25 cellular contexts compared by ENCODE assay signal in genomic region chr1:229600229-229600628, GRCh38. TPM values are rescaled to one million over a fixed set of nuclear protein-coding genes. Genes with fewer than 3 reads are reported as not detected.
A peak's percentile ranks its signal among the peaks of the same experiment; 100 is the strongest.
DNase-seq lines count a peak whose midpoint lies in the region; ATAC-seq, FAIRE-seq and TF ChIP-seq lines count a peak whose summit lies in the region.
"Had no signal": no experiment of that assay in that cellular context is flagged by ENCODE, and none has a peak within 500 bp of the region (broad histone marks: within the 10 kb centered on the region; RNA-seq: fewer than 3 reads in every experiment).

No MANE protein-coding gene starts in this region.

- no peaks in the 10 kb centered on the region for H3K9me3 Mint-ChIP-seq in activated CD4-positive, alpha-beta T cell treated with anti-CD3 and anti-CD28 coated beads for 36 hours (ENCODE audit: low read depth)
- H3K9me3 Mint-ChIP-seq in activated T-helper 17 cell treated with anti-CD3 and anti-CD28 coated beads, Interleukin-2, amount 50 U/mL, for 72 hours: no peaks in the 10 kb centered on the region
- H3K9me3 Mint-ChIP-seq: CD14-positive monocyte had no signal

- peaks cover 7 to 42% of the 10 kb centered on the region in 2 donors for H3K36me3 ChIP-seq in gastroesophageal sphincter
- H3K36me3 ChIP-seq in BE2C: peaks cover 52% of the 10 kb centered on the region

- H3K4me3 Mint-ChIP-seq in activated CD4-positive, alpha-beta T cell treated with anti-CD3 and anti-CD28 coated beads for 36 hours: no peak overlapping the region
- H3K4me3 Mint-ChIP-seq in activated T-helper 17 cell treated with anti-CD3 and anti-CD28 coated beads, Interleukin-2, amount 50 U/mL, for 72 hours: no peak overlapping the region
- H3K4me3 Mint-ChIP-seq: B cell, CD14-positive monocyte had no signal

- no peaks in the 10 kb centered on the region for H3K27me3 Mint-ChIP-seq in activated CD4-positive, alpha-beta T cell treated with anti-CD3 and anti-CD28 coated beads for 36 hours
- no peaks in the 10 kb centered on the region for H3K27me3 Mint-ChIP-seq in activated T-helper 17 cell treated with anti-CD3 and anti-CD28 coated beads, Interleukin-2, amount 50 U/mL, for 72 hours
- H3K27me3 Mint-ChIP-seq: B cell had no signal

- no peak for TF ChIP-seq CTCF in D721Med (IDR thresholded peaks at IDR 0.05; ENCODE audit: insufficient read depth, missing control alignments)
- TF ChIP-seq CTCF in gastroesophageal sphincter (IDR thresholded peaks at IDR 0.05): no peak
- no peak for TF ChIP-seq CTCF in BE2C (IDR thresholded peaks at IDR 0.05; ENCODE audit: low read depth, low read length)

- H3K27me3 ChIP-seq in gastroesophageal sphincter: no peaks in the 10 kb centered on the region
- H3K27me3 ChIP-seq in BE2C: no peaks in the 10 kb centered on the region
- H3K27me3 ChIP-seq: SJSA1 had no signal

- H3K4me1 Mint-ChIP-seq in activated CD4-positive, alpha-beta T cell treated with anti-CD3 and anti-CD28 coated beads for 36 hours: peaks cover 16% of the 10 kb centered on the region
- peaks cover 20% of the 10 kb centered on the region for H3K4me1 Mint-ChIP-seq in activated T-helper 17 cell treated with anti-CD3 and anti-CD28 coated beads, Interleukin-2, amount 50 U/mL, for 72 hours
- H3K4me1 Mint-ChIP-seq: B cell had no signal

- no peak for DNase-seq in activated CD4-positive, alpha-beta T cell treated with anti-CD3 and anti-CD28 coated beads for 36 hours
- no peak for DNase-seq in activated CD4-positive, alpha-beta T cell treated with anti-CD3 and anti-CD28 coated beads for 4 hours
- DNase-seq in D721Med (ENCODE audit: insufficient read length, low spot score): no peak
- DNase-seq in CD1c-positive myeloid dendritic cell (ENCODE audit: extremely low spot score): no peak
- no peak for DNase-seq in erythroblast (lab: John Stamatoyannopoulos, UW)
- DNase-seq in BE2C: no peak
- DNase-seq: Calu3, DMS153, GOT3, HCEC 1CT, IMR-90, KG1, MM.1S, NCI-H2029 treated with DMSO at 0.1 percent for 48 hours, NCI-H2227 treated with DMSO at 0.1 percent for 48 hours, NCI-H526 treated with DMSO at 0.1 percent for 48 hours, Right ventricle myocardium superior, RPMI8226 had no signal

- peak overlapping the region in 3 of 4 donors; percentile 9 to 88 (median 86) for H3K27ac ChIP-seq in gastroesophageal sphincter
- H3K27ac ChIP-seq: 22Rv1, SJSA1 had no signal

- POLR2A ChIA-PET in activated CD4-positive, alpha-beta T cell treated with anti-CD3 and anti-CD28 coated beads for 36 hours (lab: Charles Lee): no interaction called here

- peaks cover 43% of the 10 kb centered on the region for H3K36me3 Mint-ChIP-seq in activated CD4-positive, alpha-beta T cell treated with anti-CD3 and anti-CD28 coated beads for 36 hours (ENCODE audit: low read depth)
- H3K36me3 Mint-ChIP-seq in activated T-helper 17 cell treated with anti-CD3 and anti-CD28 coated beads, Interleukin-2, amount 50 U/mL, for 72 hours (ENCODE audit: low read depth): peaks cover 76% of the 10 kb centered on the region

- TF ChIP-seq EP300 in gastroesophageal sphincter (IDR thresholded peaks at IDR 0.05): no peak

- H3K4me1 ChIP-seq in gastroesophageal sphincter (peaks cover 15 to 46% (median 16%) of the 10 kb centered on the region in 3 donors), BE2C (no peaks in the 10 kb centered on the region)

- ATAC-seq in activated CD4-positive, alpha-beta T cell treated with anti-CD3 and anti-CD28 coated beads for 36 hours: peak; percentile 26
- peak; percentile 72 for ATAC-seq in activated T-helper 17 cell treated with anti-CD3 and anti-CD28 coated beads, Interleukin-2, amount 50 U/mL, for 72 hours (replicated peaks)
- ATAC-seq in gastroesophageal sphincter: no peak

- no peaks in the 10 kb centered on the region for H3K9me3 ChIP-seq in gastroesophageal sphincter
- no peaks in the 10 kb centered on the region for H3K9me3 ChIP-seq in BE2C
- H3K9me3 ChIP-seq: SJSA1 had no signal

- CTCF ChIA-PET in activated CD4-positive, alpha-beta T cell treated with anti-CD3 and anti-CD28 coated beads for 36 hours (lab: Charles Lee): interaction anchor here (0.6 kb wide), 1 partner anchor 128 kb away, joined by 3 read pairs; no protein-coding TSS in a partner anchor

- 81 to 94% methylated on average over 5 of the region's 5 CpGs for WGBS in gastroesophageal sphincter (ENCODE audit: low coverage in 1 of 2), 2 donors

- H3K4me3 ChIP-seq in gastroesophageal sphincter (no peak overlapping the region), BE2C (ENCODE audit: low read depth, low read length) (no peak overlapping the region)
- H3K4me3 ChIP-seq: SJSA1 had no signal

- FAIRE-seq in D721Med (lab: Jason Lieb, UNC): peak; percentile 69
- FAIRE-seq: GM18507 had no signal

- intact Hi-C loops in activated CD4-positive, alpha-beta T cell treated with anti-CD3 and anti-CD28 coated beads for 36 hours (cut with DNase I, micrococcal nuclease): no loop called here

- TF ChIP-seq POLR2A in gastroesophageal sphincter (IDR thresholded peaks at IDR 0.05) (no peak), erythroblast (IDR thresholded peaks at IDR 0.05; ENCODE audit: low read length) (no peak)

- H3K27ac Mint-ChIP-seq in activated CD4-positive, alpha-beta T cell treated with anti-CD3 and anti-CD28 coated beads for 36 hours: peak overlapping the region; percentile 2
- H3K27ac Mint-ChIP-seq in activated T-helper 17 cell treated with anti-CD3 and anti-CD28 coated beads, Interleukin-2, amount 50 U/mL, for 72 hours: peak overlapping the region; percentile 12
- H3K27ac Mint-ChIP-seq: B cell, CD14-positive monocyte had no signal

RNA-seq across cellular contexts. Expression of gene TAF5L, which starts 25.7 kb away (rescaled TPM):
- total RNA-seq in activated CD4-positive, alpha-beta T cell treated with anti-CD3 and anti-CD28 coated beads for 36 hours: 10 to 100 TPM; 16.5 to 17.6 TPM
- total RNA-seq in activated T-helper 17 cell treated with anti-CD3 and anti-CD28 coated beads, Interleukin-2, amount 50 U/mL, for 72 hours: 10 to 100 TPM; 14.1 to 25.0 TPM
- 10 to 100 TPM; 20.5 to 30.4 (median 24.6) TPM for total RNA-seq in gastroesophageal sphincter
- 53.5 TPM for polyA plus RNA-seq in BE2C (2012; ENCODE audit: insufficient read depth, insufficient read length, low read depth)

RNA-seq across cellular contexts. Expression of gene URB2, which starts 25.8 kb away (rescaled TPM):
- 10 to 100 TPM; 13.9 to 16.5 TPM for total RNA-seq in activated CD4-positive, alpha-beta T cell treated with anti-CD3 and anti-CD28 coated beads for 36 hours
- total RNA-seq in activated T-helper 17 cell treated with anti-CD3 and anti-CD28 coated beads, Interleukin-2, amount 50 U/mL, for 72 hours: 10 to 100 TPM in 1 of 2 donors, 1 to 10 TPM in 1; 8.6 to 19.6 TPM
- 10 to 100 TPM in 2 of 4 donors, 1 to 10 TPM in 2; 6.0 to 12.1 (median 9.2) TPM for total RNA-seq in gastroesophageal sphincter
- polyA plus RNA-seq in BE2C (2012; ENCODE audit: insufficient read depth, insufficient read length, low read depth): 25.3 TPM

RNA-seq across cellular contexts. Expression of gene ABCB10, which starts 41.7 kb away (rescaled TPM):
- total RNA-seq in activated CD4-positive, alpha-beta T cell treated with anti-CD3 and anti-CD28 coated beads for 36 hours: 10 to 100 TPM; 18.4 to 30.1 TPM
- total RNA-seq in activated T-helper 17 cell treated with anti-CD3 and anti-CD28 coated beads, Interleukin-2, amount 50 U/mL, for 72 hours: 10 to 100 TPM; 26.4 to 31.6 TPM
- total RNA-seq in gastroesophageal sphincter: 10 to 100 TPM; 14.1 to 21.8 (median 18.1) TPM
- 5.7 TPM for polyA plus RNA-seq in BE2C (2012; ENCODE audit: insufficient read depth, insufficient read length, low read depth)
